In the genomic region with DNA sequence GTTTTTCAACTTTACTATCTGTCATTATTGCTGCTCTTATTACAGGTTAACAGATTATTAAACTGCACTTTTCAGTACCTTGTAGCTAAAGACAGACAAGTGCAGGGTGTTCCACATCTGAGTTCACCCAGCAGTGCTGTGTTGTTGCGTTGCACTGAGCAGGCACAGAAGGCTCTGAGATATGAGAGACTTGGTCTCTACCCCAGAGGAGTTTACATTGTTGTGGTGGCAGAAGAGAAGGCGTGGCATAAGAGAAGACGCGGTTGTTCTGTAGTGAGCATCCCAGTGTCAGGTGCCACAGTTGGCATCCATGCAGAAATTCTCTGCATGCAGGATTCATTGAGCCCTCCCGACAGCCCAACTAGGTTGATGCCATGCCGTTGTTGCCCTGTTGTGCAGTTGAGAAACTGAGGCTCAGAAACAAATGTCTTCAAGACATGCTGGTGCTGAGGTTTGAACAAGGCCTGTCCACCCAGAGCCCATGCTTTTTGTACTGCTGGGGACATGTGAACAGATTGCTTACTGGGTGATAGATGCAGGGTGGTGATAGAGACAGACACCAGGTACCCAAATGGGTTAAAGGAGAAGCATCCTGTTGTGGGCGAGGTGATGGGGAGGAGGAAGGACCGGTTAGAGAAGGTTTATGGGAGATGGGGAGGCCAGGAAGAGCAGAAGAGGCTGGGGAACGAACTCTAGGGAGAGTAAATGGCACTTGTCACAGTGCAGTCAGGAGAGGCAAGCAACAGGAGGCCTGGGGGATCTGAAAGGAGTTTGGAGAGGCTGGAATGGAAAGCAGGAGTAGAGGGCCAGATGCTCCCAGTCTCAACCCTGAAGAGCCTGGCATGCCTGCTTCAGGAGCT, we compare ENCODE assay signal across 16 cellular contexts. TPM values are rescaled to one million over a fixed set of nuclear protein-coding genes. Genes with fewer than 3 reads are reported as not detected.
A peak's percentile ranks its signal among the peaks of the same experiment; 100 is the strongest.
DNase-seq lines count a peak whose midpoint lies in the region; ATAC-seq and TF ChIP-seq lines count a peak whose summit lies in the region.
"Had no signal": no experiment of that assay in that cellular context is flagged by ENCODE, and none has a peak within 500 bp of the region (broad histone marks: within the 10 kb centered on the region; RNA-seq: fewer than 3 reads in every experiment).

No MANE protein-coding gene starts in this region.

- H3K4me1 ChIP-seq in H9 (ENCODE audit: insufficient read depth, low read length), result peaks cover 7% of the 10 kb centered on the region; the same call in 1 of the 2 replicates
- peaks cover 65% of the 10 kb centered on the region for H3K4me1 ChIP-seq in smooth muscle cell (ENCODE audit: low read depth)

- peaks cover 0 to 4% (median 0%) of the 10 kb centered on the region in 3 experiments; a peak in 3 of 7 replicates for H3K36me3 Mint-ChIP-seq in H9 (ENCODE audit: insufficient read depth in 1 of 3, low read depth in 3 of 3)
- H3K36me3 Mint-ChIP-seq in WTC11, result no peaks in the 10 kb centered on the region
- peaks cover 0 to 1% of the 10 kb centered on the region in 2 donors for H3K36me3 Mint-ChIP-seq in activated T-cell treated with anti-CD3 and anti-CD28 coated beads, Interleukin-2, amount 50 U/mL, for 72 hours (ENCODE audit: insufficient read depth in 2 of 2)
- H3K36me3 Mint-ChIP-seq: activated CD4-positive, alpha-beta memory T cell treated with anti-CD3 and anti-CD28 coated beads for 36 hours; stimulated activated memory B cell treated with anti-CD40 and anti-IgM and Interleukin-4, amounts not matched to agents 10 μg/mL and 1 μg/mL and 100 μg/mL, for 72 hours had no signal

- no CpG with 5 or more reads among the region's 9 CpGs for WGBS in H9 (ENCODE audit: extremely low coverage, insufficient read length, low lambda C conversion rate)
- 84% methylated on average over 9 of the region's 9 CpGs for WGBS in smooth muscle cell (ENCODE audit: low lambda C conversion rate)

- H2BK5ac ChIP-seq in H9 (ENCODE audit: insufficient read length, low read length), result no peak overlapping the region

- H3K56ac ChIP-seq in H9 (ENCODE audit: insufficient read length, low read depth, low read length), result no peak overlapping the region

- H3K9ac ChIP-seq in H9 (ENCODE audit: extremely low read depth, insufficient read length, low read length) (no peak overlapping the region), smooth muscle cell (ENCODE audit: low read depth) (no peak overlapping the region)

- no peak for TF ChIP-seq CTCF in H9 (conservative IDR thresholded peaks at IDR 0.05)
- TF ChIP-seq CTCF in WTC11 (IDR thresholded peaks at IDR 0.05), result no peak
- no peak for TF ChIP-seq CTCF in smooth muscle cell (IDR thresholded peaks at IDR 0.05; ENCODE audit: borderline replicate concordance, insufficient read depth, poor library complexity, severe bottlenecking)

- H3K27ac Mint-ChIP-seq in H9 (peak overlapping the region; percentile 2 to 23 (median 10); a peak in 4 of 7 replicates), WTC11 (peak overlapping the region; percentile 67)
- H3K27ac Mint-ChIP-seq in activated T-cell treated with anti-CD3 and anti-CD28 coated beads, Interleukin-2, amount 50 U/mL, for 72 hours, result no peak overlapping the region
- H3K27ac Mint-ChIP-seq: activated CD4-positive, alpha-beta memory T cell treated with anti-CD3 and anti-CD28 coated beads for 36 hours; stimulated activated memory B cell treated with anti-CD40 and anti-IgM and Interleukin-4, amounts not matched to agents 10 μg/mL and 1 μg/mL and 100 μg/mL, for 72 hours had no signal

- intact Hi-C loops in posterior cingulate gyrus (cut with DNase I), result loop anchor here (5.0 kb wide), 1 partner anchor 434 kb away; a partner anchor contains a TSS

- H3K4me2 ChIP-seq in H9 (ENCODE audit: insufficient read depth, insufficient read length, low read length) (no peak overlapping the region), smooth muscle cell (no peak overlapping the region)

- H3K23me2 ChIP-seq in H9 (ENCODE audit: insufficient read length, low read depth, low read length, poor library complexity, severe bottlenecking), result no peaks in the 10 kb centered on the region

- no peak overlapping the region for H2AK5ac ChIP-seq in H9 (ENCODE audit: insufficient read length, low read length)

- H3K9me3 Mint-ChIP-seq in H9 (no peaks in the 10 kb centered on the region), WTC11 (no peaks in the 10 kb centered on the region)
- no peaks in the 10 kb centered on the region for H3K9me3 Mint-ChIP-seq in activated T-cell treated with anti-CD3 and anti-CD28 coated beads, Interleukin-2, amount 50 U/mL, for 72 hours
- H3K9me3 Mint-ChIP-seq: activated CD4-positive, alpha-beta memory T cell treated with anti-CD3 and anti-CD28 coated beads for 36 hours; stimulated activated memory B cell treated with anti-CD40 and anti-IgM and Interleukin-4, amounts not matched to agents 10 μg/mL and 1 μg/mL and 100 μg/mL, for 72 hours had no signal

- DNase-seq in H9 (no peak), WTC11 (ENCODE audit: low spot score) (no peak), smooth muscle cell (lab: John Stamatoyannopoulos, UW; ENCODE audit: unreplicated experiment) (no peak), posterior cingulate gyrus (no peak)
- no peak for DNase-seq in activated T-cell treated with anti-CD3 and anti-CD28 coated beads, Interleukin-2, amount 50 U/mL, for 72 hours
- DNase-seq: activated CD4-positive, alpha-beta memory T cell treated with anti-CD3 and anti-CD28 coated beads for 36 hours; activated naive CD4-positive, alpha-beta T cell; foreskin fibroblast; NCI-H2029 had no signal

- H3F3A ChIP-seq in smooth muscle cell (ENCODE audit: low read depth), result peaks cover 46% of the 10 kb centered on the region

- H4K5ac ChIP-seq in H9 (ENCODE audit: insufficient read length, low read depth, low read length), result no peak overlapping the region

- H3K4ac ChIP-seq in H9 (ENCODE audit: low read depth, low read length), result no peak overlapping the region

- H4K20me1 ChIP-seq in H9 (ENCODE audit: control insufficient read depth, insufficient read depth, insufficient read length), result no peaks in the 10 kb centered on the region
- H4K20me1 ChIP-seq in smooth muscle cell (ENCODE audit: low read depth), result peaks cover 92% of the 10 kb centered on the region

- H3K27ac ChIP-seq in H9 (ENCODE audit: insufficient read length, low read depth, low read length), result no peak overlapping the region
- H3K27ac ChIP-seq in layer of hippocampus (ENCODE audit: low read depth, low read length), result peak overlapping the region; percentile 53
- peak overlapping the region; percentile 100 for H3K27ac ChIP-seq in smooth muscle cell (ENCODE audit: low read depth)
- H3K27ac ChIP-seq: C4-2B had no signal

- no peak overlapping the region for H2BK15ac ChIP-seq in H9 (ENCODE audit: low read depth, low read length)

- H3K79me2 ChIP-seq in H9 (ENCODE audit: insufficient read depth, low read length) (peaks cover 21% of the 10 kb centered on the region; the same call in 1 of the 2 replicates), smooth muscle cell (ENCODE audit: low read depth) (peaks cover 75% of the 10 kb centered on the region)

- H2AFZ ChIP-seq in H9 (ENCODE audit: low read length) (no peak overlapping the region), smooth muscle cell (ENCODE audit: low read depth) (no peak overlapping the region)

- CTCF ChIA-PET in WTC11 (lab: Charles Lee), result interaction anchor here (0.9 to 2.2 kb wide), 3 partner anchors 23 to 79 kb away, joined by 3 to 10 read pairs (median 4); no protein-coding TSS in a partner anchor

- H2BK12ac ChIP-seq in H9 (ENCODE audit: insufficient read length, low read depth, low read length), result no peak overlapping the region

- H3K4me1 Mint-ChIP-seq in H9 (peaks cover 78 to 79% of the 10 kb centered on the region in 2 experiments), WTC11 (peaks cover 88% of the 10 kb centered on the region)
- H3K4me1 Mint-ChIP-seq in activated T-cell treated with anti-CD3 and anti-CD28 coated beads, Interleukin-2, amount 50 U/mL, for 72 hours (ENCODE audit: low read depth), result peaks cover 23% of the 10 kb centered on the region

- H3K23ac ChIP-seq in H9 (ENCODE audit: insufficient read length, low read depth, low read length), result no peak overlapping the region

- no peak overlapping the region for H2BK20ac ChIP-seq in H9 (ENCODE audit: low read depth, low read length, poor library complexity, severe bottlenecking)

- no peaks in the 10 kb centered on the region for H3K36me3 ChIP-seq in smooth muscle cell (ENCODE audit: low read depth)

- H4K91ac ChIP-seq in H9 (ENCODE audit: insufficient read length, low read depth, low read length), result no peak overlapping the region

- H3K79me1 ChIP-seq in H9 (ENCODE audit: insufficient read depth, low read depth, low read length, poor library complexity, severe bottlenecking), result no peaks in the 10 kb centered on the region

- ATAC-seq in WTC11 (no peak), HG02981 (IDR thresholded peaks at IDR 0.05; ENCODE audit: unreplicated experiment) (no peak), HG02970 (IDR thresholded peaks at IDR 0.05; ENCODE audit: low FRiP score, unreplicated experiment) (no peak)
- no peak for ATAC-seq in activated T-cell treated with anti-CD3 and anti-CD28 coated beads, Interleukin-2, amount 50 U/mL, for 72 hours (replicated peaks in 1 of 2)
- ATAC-seq: stimulated activated memory B cell treated with anti-CD40 and anti-IgM and Interleukin-4, amounts not matched to agents 10 μg/mL and 1 μg/mL and 100 μg/mL, for 72 hours had no signal

- H3K9me3 ChIP-seq in H9 (ENCODE audit: control insufficient read depth, low read depth, low read length), result no peaks in the 10 kb centered on the region
- no peaks in the 10 kb centered on the region for H3K9me3 ChIP-seq in smooth muscle cell (replicated peaks; ENCODE audit: low read depth)

- H3T11ph ChIP-seq in H9 (ENCODE audit: low read length), result no peak overlapping the region

- no peak overlapping the region for H3K4me3 ChIP-seq in smooth muscle cell

- H3K18ac ChIP-seq in H9 (ENCODE audit: insufficient read length, low read depth, low read length), result no peak overlapping the region

- no peak overlapping the region for H4K8ac ChIP-seq in H9 (replicated peaks; ENCODE audit: insufficient read length, low read depth, low read length)

- H3K27me3 ChIP-seq in H9 (ENCODE audit: insufficient read depth, low read length), result no peaks in the 10 kb centered on the region
- no peaks in the 10 kb centered on the region for H3K27me3 ChIP-seq in layer of hippocampus (ENCODE audit: control insufficient read depth, insufficient read depth, low read length)
- no peaks in the 10 kb centered on the region for H3K27me3 ChIP-seq in smooth muscle cell (ENCODE audit: low read depth)

- H3K4me3 Mint-ChIP-seq in H9 (no peak overlapping the region), WTC11 (no peak overlapping the region)
- no peak overlapping the region for H3K4me3 Mint-ChIP-seq in activated T-cell treated with anti-CD3 and anti-CD28 coated beads, Interleukin-2, amount 50 U/mL, for 72 hours
- H3K4me3 Mint-ChIP-seq: activated CD4-positive, alpha-beta memory T cell treated with anti-CD3 and anti-CD28 coated beads for 36 hours; stimulated activated memory B cell treated with anti-CD40 and anti-IgM and Interleukin-4, amounts not matched to agents 10 μg/mL and 1 μg/mL and 100 μg/mL, for 72 hours had no signal

- H2BK120ac ChIP-seq in H9 (ENCODE audit: low read depth, low read length, poor library complexity, severe bottlenecking), result no peak overlapping the region

- no peaks in the 10 kb centered on the region for H3K27me3 Mint-ChIP-seq in H9 (ENCODE audit: low read depth)
- H3K27me3 Mint-ChIP-seq in WTC11 (ENCODE audit: low read depth), result no peaks in the 10 kb centered on the region
- no peaks in the 10 kb centered on the region for H3K27me3 Mint-ChIP-seq in activated T-cell treated with anti-CD3 and anti-CD28 coated beads, Interleukin-2, amount 50 U/mL, for 72 hours (ENCODE audit: low read depth)
- H3K27me3 Mint-ChIP-seq: activated CD4-positive, alpha-beta memory T cell treated with anti-CD3 and anti-CD28 coated beads for 36 hours; stimulated activated memory B cell treated with anti-CD40 and anti-IgM and Interleukin-4, amounts not matched to agents 10 μg/mL and 1 μg/mL and 100 μg/mL, for 72 hours had no signal

- H3K14ac ChIP-seq in H9 (ENCODE audit: insufficient read depth, low read length), result no peak overlapping the region

- POLR2A ChIA-PET in WTC11 (lab: Charles Lee), result no interaction called here

RNA-seq across cellular contexts. Expression of a gene that starts 8.2 kb away (rescaled TPM):
- total RNA-seq in H9 (2021) (79.4 and 83.6 TPM in 2 replicates), WTC11 (2021) (87.5 to 104 TPM (median 89.1 TPM) in 3 replicates), smooth muscle cell (38.2 TPM in 2 replicates)
- 50.6 and 51.0 TPM in 2 replicates for polyA plus RNA-seq in smooth muscle cell
- 10 to 100 TPM; 36.5 to 39.9 TPM for total RNA-seq in activated T-cell treated with anti-CD3 and anti-CD28 coated beads, Interleukin-2, amount 50 U/mL, for 72 hours

RNA-seq across cellular contexts. Expression of a gene that starts 53.3 kb away (rescaled TPM):
- total RNA-seq in H9 (2021) (not detected in 2 replicates), WTC11 (2021) (not detected in 3 replicates), smooth muscle cell (not detected in 2 replicates)
- polyA plus RNA-seq in smooth muscle cell, result 0.15 and 0.24 TPM in 2 replicates
- total RNA-seq in activated T-cell treated with anti-CD3 and anti-CD28 coated beads, Interleukin-2, amount 50 U/mL, for 72 hours, result not detected
- total RNA-seq: activated CD4-positive, alpha-beta memory T cell treated with anti-CD3 and anti-CD28 coated beads for 36 hours; kidney epithelial cell; T-helper 2 cell treated with Interferon-gamma antibody and Interleukin-4, amounts not matched to agents 100 ng/mL and 5 ng/mL, for 36 hours had no signal
